ENCODE assay signal across 2 cellular contexts in genomic region chr2:227592694-227593387, GRCh38.
TF ChIP-seq lines count a peak whose summit lies in the region.

No MANE protein-coding gene starts in this region.

TF ChIP-seq in GM12878, 131 proteins besides CTCF, POLR2A, EP300 and RAD21:
- TF ChIP-seq PML (IDR thresholded peaks at IDR 0.05; ENCODE audit: low read length) (no peak), ZZZ3 (IDR thresholded peaks at IDR 0.05; ENCODE audit: control insufficient read depth, insufficient read length, low read depth) (no peak), CREB1 (IDR thresholded peaks at IDR 0.05; ENCODE audit: low read depth) (no peak), USF2 (IDR thresholded peaks at IDR 0.05; ENCODE audit: borderline replicate concordance, low read depth, low read length) (no peak)
TF ChIP-seq in GM12878: peak in this region for 0.

TF ChIP-seq in SK-N-SH, 30 proteins besides CTCF, POLR2A, EP300 and RAD21:
- TF ChIP-seq NFIC (IDR thresholded peaks at IDR 0.05; ENCODE audit: borderline replicate concordance) (no peak), SMC3 (IDR thresholded peaks at IDR 0.05; ENCODE audit: low read depth, low read length) (no peak), FOSL2 (IDR thresholded peaks at IDR 0.05; ENCODE audit: borderline replicate concordance, low read depth) (no peak), USF1 (IDR thresholded peaks at IDR 0.05; ENCODE audit: borderline replicate concordance, low read depth) (no peak), USF2 (IDR thresholded peaks at IDR 0.05; ENCODE audit: borderline replicate concordance, low read depth, low read length) (no peak), GABPA (IDR thresholded peaks at IDR 0.05; ENCODE audit: low read depth) (no peak), IRF3 (IDR thresholded peaks at IDR 0.05; ENCODE audit: low read depth, low read length) (no peak), TEAD4 (IDR thresholded peaks at IDR 0.05; ENCODE audit: borderline replicate concordance, insufficient read depth) (no peak)
